Comparison of ENCODE assay signal across 2 cellular contexts in the genomic region with DNA sequence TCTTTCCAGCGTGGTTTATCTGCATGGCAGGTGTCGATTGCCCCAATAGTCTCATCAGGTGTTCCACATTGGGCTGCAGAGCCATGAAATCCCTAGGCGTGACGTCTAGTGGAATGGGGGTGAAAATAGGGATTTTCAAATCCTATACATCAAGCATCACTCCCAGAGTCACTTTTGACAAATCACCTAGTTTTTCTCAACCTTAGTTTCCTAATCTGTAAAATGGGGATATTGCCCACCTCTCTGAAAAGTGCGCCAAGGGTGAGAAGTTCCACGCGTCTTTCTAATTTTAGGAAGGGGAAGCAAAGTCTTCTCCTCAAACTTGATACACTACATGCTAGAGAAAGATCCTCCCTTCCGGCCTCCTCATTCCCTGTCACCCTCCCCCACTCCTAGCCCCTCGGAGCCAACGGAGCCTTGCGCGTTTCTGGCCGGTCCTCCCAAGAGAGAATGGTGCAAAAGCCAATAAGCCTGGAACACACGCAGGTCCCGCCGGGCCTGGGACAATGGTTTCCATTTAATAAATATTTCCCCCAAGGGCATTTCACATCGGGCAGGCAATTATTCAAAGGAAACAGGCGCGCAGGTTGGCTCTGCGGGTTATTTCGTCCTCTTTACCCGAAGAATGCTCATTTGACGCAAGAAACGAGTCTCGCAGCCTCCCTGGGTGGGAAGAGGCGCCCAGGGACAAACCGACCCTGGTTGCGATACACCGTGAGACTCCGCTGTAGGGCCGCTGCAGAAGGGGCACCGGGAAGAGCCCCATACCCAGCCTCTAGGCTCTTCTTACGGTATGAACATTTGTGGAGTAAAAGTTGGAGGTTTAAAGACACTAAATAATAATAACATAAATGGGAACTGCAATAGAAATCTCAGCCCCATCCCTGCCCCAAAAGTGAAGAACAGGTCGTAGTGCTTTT.
TF ChIP-seq lines count a peak whose summit lies in the region.

No MANE protein-coding gene starts in this region.

TF ChIP-seq in HepG2, 621 proteins besides CTCF, POLR2A, EP300 and RAD21:
- TF ChIP-seq ZNF629 (CRISPR knock-in tag; conservative IDR thresholded peaks at IDR 0.05): peak; percentile 21; the same call in 1 of the 2 replicates
- TF ChIP-seq, protein P1, sequence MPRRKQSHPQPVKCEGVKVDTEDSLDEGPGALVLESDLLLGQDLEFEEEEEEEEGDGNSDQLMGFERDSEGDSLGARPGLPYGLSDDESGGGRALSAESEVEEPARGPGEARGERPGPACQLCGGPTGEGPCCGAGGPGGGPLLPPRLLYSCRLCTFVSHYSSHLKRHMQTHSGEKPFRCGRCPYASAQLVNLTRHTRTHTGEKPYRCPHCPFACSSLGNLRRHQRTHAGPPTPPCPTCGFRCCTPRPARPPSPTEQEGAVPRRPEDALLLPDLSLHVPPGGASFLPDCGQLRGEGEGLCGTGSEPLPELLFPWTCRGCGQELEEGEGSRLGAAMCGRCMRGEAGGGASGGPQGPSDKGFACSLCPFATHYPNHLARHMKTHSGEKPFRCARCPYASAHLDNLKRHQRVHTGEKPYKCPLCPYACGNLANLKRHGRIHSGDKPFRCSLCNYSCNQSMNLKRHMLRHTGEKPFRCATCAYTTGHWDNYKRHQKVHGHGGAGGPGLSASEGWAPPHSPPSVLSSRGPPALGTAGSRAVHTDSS (CRISPR knock-in tag; conservative IDR thresholded peaks at IDR 0.05): no peak

TF ChIP-seq in WTC11, 78 proteins besides CTCF, POLR2A, EP300 and RAD21:
- TF ChIP-seq, protein P2, sequence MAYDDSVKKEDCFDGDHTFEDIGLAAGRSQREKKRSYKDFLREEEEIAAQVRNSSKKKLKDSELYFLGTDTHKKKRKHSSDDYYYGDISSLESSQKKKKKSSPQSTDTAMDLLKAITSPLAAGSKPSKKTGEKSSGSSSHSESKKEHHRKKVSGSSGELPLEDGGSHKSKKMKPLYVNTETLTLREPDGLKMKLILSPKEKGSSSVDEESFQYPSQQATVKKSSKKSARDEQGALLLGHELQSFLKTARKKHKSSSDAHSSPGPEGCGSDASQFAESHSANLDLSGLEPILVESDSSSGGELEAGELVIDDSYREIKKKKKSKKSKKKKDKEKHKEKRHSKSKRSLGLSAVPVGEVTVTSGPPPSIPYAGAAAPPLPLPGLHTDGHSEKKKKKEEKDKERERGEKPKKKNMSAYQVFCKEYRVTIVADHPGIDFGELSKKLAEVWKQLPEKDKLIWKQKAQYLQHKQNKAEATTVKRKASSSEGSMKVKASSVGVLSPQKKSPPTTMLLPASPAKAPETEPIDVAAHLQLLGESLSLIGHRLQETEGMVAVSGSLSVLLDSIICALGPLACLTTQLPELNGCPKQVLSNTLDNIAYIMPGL (CRISPR knock-in tag; IDR thresholded peaks at IDR 0.05): no peak
- TF ChIP-seq RORB (CRISPR knock-in tag; IDR thresholded peaks at IDR 0.05): no peak
- TF ChIP-seq NFYB (CRISPR knock-in tag; conservative IDR thresholded peaks at IDR 0.05; ENCODE audit: low read depth): no peak
- TF ChIP-seq, protein P3, sequence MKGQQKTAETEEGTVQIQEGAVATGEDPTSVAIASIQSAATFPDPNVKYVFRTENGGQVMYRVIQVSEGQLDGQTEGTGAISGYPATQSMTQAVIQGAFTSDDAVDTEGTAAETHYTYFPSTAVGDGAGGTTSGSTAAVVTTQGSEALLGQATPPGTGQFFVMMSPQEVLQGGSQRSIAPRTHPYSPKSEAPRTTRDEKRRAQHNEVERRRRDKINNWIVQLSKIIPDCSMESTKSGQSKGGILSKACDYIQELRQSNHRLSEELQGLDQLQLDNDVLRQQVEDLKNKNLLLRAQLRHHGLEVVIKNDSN (CRISPR knock-in tag; IDR thresholded peaks at IDR 0.05): no peak
